In the genomic region with DNA sequence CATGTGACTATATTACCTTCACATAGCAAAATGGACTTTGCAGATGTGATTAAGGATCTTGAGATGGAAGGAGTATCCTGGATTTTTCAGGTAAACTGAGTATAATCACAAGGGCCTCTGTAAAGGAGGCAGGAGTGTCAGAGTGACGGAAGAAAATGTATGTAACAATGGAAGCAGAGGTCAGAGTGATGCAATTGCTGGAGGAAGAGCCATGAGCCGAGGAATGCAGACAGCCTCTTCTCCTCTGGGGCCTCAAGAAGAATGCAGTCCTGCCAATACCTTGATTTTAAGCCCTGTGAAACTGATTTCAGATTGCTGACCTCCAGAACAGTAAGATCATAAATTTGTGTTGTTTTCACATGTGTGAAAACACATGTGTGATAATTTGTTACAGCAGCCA, we compare ENCODE assay signal across 12 cellular contexts. TPM values are rescaled to one million over a fixed set of nuclear protein-coding genes. Genes with fewer than 3 reads are reported as not detected.
DNase-seq lines count a peak whose midpoint lies in the region; ATAC-seq, FAIRE-seq and TF ChIP-seq lines count a peak whose summit lies in the region.
"Had no signal": no experiment of that assay in that cellular context is flagged by ENCODE, and none has a peak within 500 bp of the region (broad histone marks: within the 10 kb centered on the region; RNA-seq: fewer than 3 reads in every experiment).

No MANE protein-coding gene starts in this region.

- intact Hi-C loops in HepG2 (cut with micrococcal nuclease; ENCODE audit: unreplicated experiment) (no loop called here), testis (cut with DNase I; ENCODE audit: low total_unique reads) (no loop called here)

- ATAC-seq in HepG2: no peak
- ATAC-seq in HG03196 (IDR thresholded peaks at IDR 0.05; ENCODE audit: unreplicated experiment): no peak
- ATAC-seq: esophagus mucosa had no signal

- no peak overlapping the region for H3K4me2 ChIP-seq in HepG2 (ENCODE audit: low read depth, low read length)

- in situ Hi-C loops in HepG2 (cut with HindIII; ENCODE audit: extremely low pct_ligation_motif_present, low pct_unique_long_range_greater_than_20kb): no loop called here

- H3K4me3 Mint-ChIP-seq in activated naive CD4-positive, alpha-beta T cell treated with anti-CD3 and anti-CD28 coated beads, Interleukin-2, amount 10 ng/mL, durations not matched to agents 7 days and 5 days: no peak overlapping the region
- H3K4me3 Mint-ChIP-seq in activated naive CD8-positive, alpha-beta T cell treated with anti-CD3 and anti-CD28 coated beads for 36 hours: no peak overlapping the region
- H3K4me3 Mint-ChIP-seq: nephron had no signal

- H3K4me3 ChIP-seq in HepG2 (replicated peaks in 1 of 3; ENCODE audit: insufficient read depth in 1 of 3, low read depth in 2 of 3, low read length in 3 of 3) (no peak overlapping the region), testis (no peak overlapping the region), coronary artery (no peak overlapping the region)
- H3K4me3 ChIP-seq: SK-N-MC had no signal

- no peak overlapping the region for H2AFZ ChIP-seq in HepG2 (ENCODE audit: low read length)

- H3K36me3 ChIP-seq in HepG2 (replicated peaks in 1 of 2; ENCODE audit: control insufficient read depth in 1 of 2, insufficient read depth in 2 of 2, low read length in 2 of 2) (no peaks in the 10 kb centered on the region; a peak in 1 of 5 replicates), testis (ENCODE audit: low read depth, missing control alignments) (no peaks in the 10 kb centered on the region)

- DNase-seq in activated naive CD4-positive, alpha-beta T cell treated with anti-CD3 and anti-CD28 coated beads, Interleukin-2, amount 10 ng/mL, durations not matched to agents 7 days and 5 days: no peak
- no peak for DNase-seq in activated naive CD4-positive, alpha-beta T cell treated with anti-CD3 and anti-CD28 coated beads, Interleukin-2, amount 50 U/mL, for 16 hours
- no peak for DNase-seq in activated naive CD8-positive, alpha-beta T cell treated with anti-CD3 and anti-CD28 coated beads for 36 hours
- no peak for DNase-seq in HepG2 (ENCODE audit: low spot score)
- DNase-seq in testis: no peak
- DNase-seq in NCI-H345 (lab: John Stamatoyannopoulos, UW): no peak
- DNase-seq in coronary artery (ENCODE audit: low spot score): no peak
- DNase-seq: NCI-H187 treated with DMSO at 0.1 percent for 48 hours had no signal

- peaks cover 74% of the 10 kb centered on the region for H3K36me3 Mint-ChIP-seq in activated naive CD4-positive, alpha-beta T cell treated with anti-CD3 and anti-CD28 coated beads, Interleukin-2, amount 10 ng/mL, durations not matched to agents 7 days and 5 days
- H3K36me3 Mint-ChIP-seq in activated naive CD8-positive, alpha-beta T cell treated with anti-CD3 and anti-CD28 coated beads for 36 hours: peaks cover 52% of the 10 kb centered on the region

- POLR2A ChIA-PET in HepG2 (lab: Yijun Ruan, JAX): interaction anchor here (0.6 to 4.3 kb wide), 3 partner anchors 17 to 27 kb away, joined by 3 to 20 read pairs (median 8); a partner anchor contains a TSS

- BruUV-seq in HepG2 (replicated peaks; lab: Mats Ljungman, UMichigan): no TSS peak

- peak overlapping the region; percentile 76 for H3K27ac Mint-ChIP-seq in activated naive CD4-positive, alpha-beta T cell treated with anti-CD3 and anti-CD28 coated beads, Interleukin-2, amount 10 ng/mL, durations not matched to agents 7 days and 5 days
- H3K27ac Mint-ChIP-seq in activated naive CD8-positive, alpha-beta T cell treated with anti-CD3 and anti-CD28 coated beads for 36 hours: peak overlapping the region; percentile 99
- H3K27ac Mint-ChIP-seq: nephron had no signal

- WGBS in HepG2 (ENCODE audit: low lambda C conversion rate): 37% methylated on average over 2 of the region's 2 CpGs
- 74 to 76% methylated on average over 2 of the region's 2 CpGs for WGBS in testis, 2 donors

- TF ChIP-seq EP300 in HepG2 (IDR thresholded peaks at IDR 0.05; ENCODE audit: low read depth in 2 of 2, low read length in 2 of 2) (no peak), HepG2 (CRISPR knock-in tag; IDR thresholded peaks at IDR 0.05; ENCODE audit: borderline replicate concordance) (no peak)

- TF ChIP-seq POLR2A in HepG2 (IDR thresholded peaks at IDR 0.05; ENCODE audit: insufficient read depth in 1 of 2, low read depth in 2 of 2, low read length in 2 of 2) (no peak), testis (IDR thresholded peaks at IDR 0.05) (no peak)

- no peaks in the 10 kb centered on the region for H3K27me3 Mint-ChIP-seq in activated naive CD4-positive, alpha-beta T cell treated with anti-CD3 and anti-CD28 coated beads, Interleukin-2, amount 10 ng/mL, durations not matched to agents 7 days and 5 days
- H3K27me3 Mint-ChIP-seq in activated naive CD8-positive, alpha-beta T cell treated with anti-CD3 and anti-CD28 coated beads for 36 hours: no peaks in the 10 kb centered on the region

- peaks cover 81% of the 10 kb centered on the region for H3K4me1 ChIP-seq in HepG2 (ENCODE audit: insufficient read depth, low read length)
- H3K4me1 ChIP-seq in testis: peaks cover 6% of the 10 kb centered on the region

- no peaks in the 10 kb centered on the region for H3K9me3 Mint-ChIP-seq in activated naive CD4-positive, alpha-beta T cell treated with anti-CD3 and anti-CD28 coated beads, Interleukin-2, amount 10 ng/mL, durations not matched to agents 7 days and 5 days
- no peaks in the 10 kb centered on the region for H3K9me3 Mint-ChIP-seq in activated naive CD8-positive, alpha-beta T cell treated with anti-CD3 and anti-CD28 coated beads for 36 hours
- H3K9me3 Mint-ChIP-seq: nephron had no signal

- H3K79me2 ChIP-seq in HepG2 (ENCODE audit: insufficient read depth, low read length): no peaks in the 10 kb centered on the region

- H3K4me1 Mint-ChIP-seq in activated naive CD4-positive, alpha-beta T cell treated with anti-CD3 and anti-CD28 coated beads, Interleukin-2, amount 10 ng/mL, durations not matched to agents 7 days and 5 days: peaks cover 91% of the 10 kb centered on the region
- H3K4me1 Mint-ChIP-seq in activated naive CD8-positive, alpha-beta T cell treated with anti-CD3 and anti-CD28 coated beads for 36 hours: peaks cover 64% of the 10 kb centered on the region
- H3K4me1 Mint-ChIP-seq: nephron had no signal

- no peaks in the 10 kb centered on the region for H4K20me1 ChIP-seq in HepG2 (ENCODE audit: insufficient read depth, low read length)

- H3K9me3 ChIP-seq in HepG2 (ENCODE audit: low read length) (no peaks in the 10 kb centered on the region), testis (no peaks in the 10 kb centered on the region)

- TF ChIP-seq CTCF in HepG2 (CRISPR knock-in tag; IDR thresholded peaks at IDR 0.05): no peak
- TF ChIP-seq CTCF in testis (IDR thresholded peaks at IDR 0.05): no peak
- TF ChIP-seq CTCF in coronary artery (IDR thresholded peaks at IDR 0.05): no peak

- FAIRE-seq in HepG2 (lab: Jason Lieb, UNC): no peak

- no peak overlapping the region for H3K9ac ChIP-seq in HepG2 (ENCODE audit: insufficient read depth, low read depth, low read length)

- CTCF ChIA-PET in activated naive CD4-positive, alpha-beta T cell treated with anti-CD3 and anti-CD28 coated beads, Interleukin-2, amount 10 ng/mL, durations not matched to agents 7 days and 5 days (lab: Charles Lee): interaction anchor here (2.2 to 21.4 kb wide), 2 partner anchors 12 to 24 kb away, joined by 6 to 753 read pairs; a partner anchor contains a TSS
- CTCF ChIA-PET in HepG2 (lab: Yijun Ruan, JAX; ENCODE audit: low intra/inter-chr PET ratio, low total read pairs): interaction anchor here (1.5 kb wide), 1 partner anchor 29 kb away, joined by 3 read pairs; no protein-coding TSS in a partner anchor

- no peak for TF ChIP-seq RAD21 in HepG2 (CRISPR knock-in tag; IDR thresholded peaks at IDR 0.05)

- no peaks in the 10 kb centered on the region for H3K27me3 ChIP-seq in HepG2 (ENCODE audit: control insufficient read depth in 1 of 2, insufficient read depth in 2 of 2, low read length in 2 of 2)
- no peaks in the 10 kb centered on the region for H3K27me3 ChIP-seq in testis

- H3K27ac ChIP-seq in HepG2 (ENCODE audit: extremely low read length, insufficient read depth, low read length) (peak overlapping the region; percentile 20), testis (peak overlapping the region; percentile 46 to 48), coronary artery (no peak overlapping the region)
- H3K27ac ChIP-seq: SK-N-MC had no signal

RNA-seq across cellular contexts. Expression of a gene that starts 15.1 kb away (rescaled TPM):
- 10 to 100 TPM; 59.8 to 64.7 TPM for total RNA-seq in activated naive CD8-positive, alpha-beta T cell treated with anti-CD3 and anti-CD28 coated beads for 36 hours
- total RNA-seq in HepG2 (2016; rRNA removed; fragmentation: Illumina TruSeq; extraction: Trizol) (6.3 and 9.8 TPM in 2 replicates), testis (10 to 100 TPM; 12.8 to 13.1 TPM)
- 3.3 and 3.8 TPM in 2 replicates for total RNA-seq in HepG2 (2016; cell fraction: cytosol; rRNA removed; fragmentation: Illumina TruSeq; extraction: Trizol; ENCODE audit: low read depth)
- total RNA-seq in HepG2 (2016; cell fraction: insoluble cytoplasmic fraction; rRNA removed; fragmentation: Illumina TruSeq; extraction: Trizol): 4.7 and 8.7 TPM in 2 replicates
- total RNA-seq in HepG2 (2016; cell fraction: membrane; rRNA removed; fragmentation: Illumina TruSeq; extraction: Trizol): 6.7 and 7.4 TPM in 2 replicates
- 10.1 and 13.3 TPM in 2 replicates for total RNA-seq in HepG2 (2016; cell fraction: nucleus; rRNA removed; fragmentation: Illumina TruSeq; extraction: Trizol)
- polyA plus RNA-seq in HepG2 (2011; rRNA removed) (12.6 and 16.2 TPM in 2 replicates), testis (ENCODE audit: insufficient read depth, low read depth, low replicate concordance) (25.7 TPM)
- 6.7 and 8.8 TPM in 2 replicates for polyA plus RNA-seq in HepG2 (2011; cell fraction: cytosol; rRNA removed)
- 54.5 and 63.4 TPM in 2 replicates for polyA plus RNA-seq in HepG2 (2011; cell fraction: nucleus; rRNA removed)
- polyA plus RNA-seq in HepG2 (2012): 7.1 and 8.2 TPM in 2 replicates
- polyA plus RNA-seq in HepG2 (2016; cell fraction: cytosol; fragmentation: Illumina TruSeq; extraction: Trizol; ENCODE audit: low read depth): 4.2 and 5.6 TPM in 2 replicates
- 3.7 and 6.3 TPM in 2 replicates for polyA plus RNA-seq in HepG2 (2016; cell fraction: insoluble cytoplasmic fraction; fragmentation: Illumina TruSeq; extraction: Trizol; ENCODE audit: low read depth)
- polyA plus RNA-seq in HepG2 (2016; cell fraction: membrane; fragmentation: Illumina TruSeq; extraction: Trizol; ENCODE audit: low read depth): 4.9 TPM in 2 replicates
- 20.5 and 21.1 TPM in 2 replicates for polyA plus RNA-seq in HepG2 (2016; cell fraction: nucleus; fragmentation: Illumina TruSeq; extraction: Trizol; ENCODE audit: insufficient read depth, low read depth)
- polyA minus RNA-seq in HepG2 (2011; rRNA and poly(A)+ RNA removed; ENCODE audit: low replicate concordance): 15.2 and 19.7 TPM in 2 replicates
- polyA minus RNA-seq in HepG2 (2011; cell fraction: cytosol; rRNA and poly(A)+ RNA removed): 2.2 and 4.5 TPM in 2 replicates
- polyA minus RNA-seq in HepG2 (2011; cell fraction: nucleus; rRNA and poly(A)+ RNA removed): 25.0 and 25.6 TPM in 2 replicates

RNA-seq across cellular contexts. Expression of a gene that starts 16.8 kb away (rescaled TPM):
- 10 to 100 TPM; 15.9 to 17.1 TPM for total RNA-seq in activated naive CD8-positive, alpha-beta T cell treated with anti-CD3 and anti-CD28 coated beads for 36 hours
- 1.2 and 1.6 TPM in 2 replicates for total RNA-seq in HepG2 (2016; rRNA removed; fragmentation: Illumina TruSeq; extraction: Trizol)
- 1.2 and 1.5 TPM in 2 replicates for total RNA-seq in HepG2 (2016; cell fraction: cytosol; rRNA removed; fragmentation: Illumina TruSeq; extraction: Trizol; ENCODE audit: low read depth)
- 0.88 and 1.5 TPM in 2 replicates for total RNA-seq in HepG2 (2016; cell fraction: insoluble cytoplasmic fraction; rRNA removed; fragmentation: Illumina TruSeq; extraction: Trizol)
- total RNA-seq in HepG2 (2016; cell fraction: membrane; rRNA removed; fragmentation: Illumina TruSeq; extraction: Trizol): 2.2 and 3.1 TPM in 2 replicates
- 0.97 and 1.1 TPM in 2 replicates for total RNA-seq in HepG2 (2016; cell fraction: nucleus; rRNA removed; fragmentation: Illumina TruSeq; extraction: Trizol)
- 4.6 and 4.8 TPM in 2 replicates for polyA plus RNA-seq in HepG2 (2011; rRNA removed)
- 3.8 and 4.2 TPM in 2 replicates for polyA plus RNA-seq in HepG2 (2011; cell fraction: cytosol; rRNA removed)
- 8.1 and 8.7 TPM in 2 replicates for polyA plus RNA-seq in HepG2 (2011; cell fraction: nucleus; rRNA removed)
- 1.7 and 1.8 TPM in 2 replicates for polyA plus RNA-seq in HepG2 (2012)
- 1.5 and 1.8 TPM in 2 replicates for polyA plus RNA-seq in HepG2 (2016; cell fraction: cytosol; fragmentation: Illumina TruSeq; extraction: Trizol; ENCODE audit: low read depth)
- 0.85 and 1.2 TPM in 2 replicates for polyA plus RNA-seq in HepG2 (2016; cell fraction: insoluble cytoplasmic fraction; fragmentation: Illumina TruSeq; extraction: Trizol; ENCODE audit: low read depth)
- polyA plus RNA-seq in HepG2 (2016; cell fraction: membrane; fragmentation: Illumina TruSeq; extraction: Trizol; ENCODE audit: low read depth): 2.3 and 2.4 TPM in 2 replicates
- polyA plus RNA-seq in HepG2 (2016; cell fraction: nucleus; fragmentation: Illumina TruSeq; extraction: Trizol; ENCODE audit: insufficient read depth, low read depth): 1.6 and 2.3 TPM in 2 replicates
- 6.2 and 6.4 TPM in 2 replicates for polyA minus RNA-seq in HepG2 (2011; rRNA and poly(A)+ RNA removed; ENCODE audit: low replicate concordance)
- polyA minus RNA-seq in HepG2 (2011; cell fraction: cytosol; rRNA and poly(A)+ RNA removed): 1.5 and 2.3 TPM in 2 replicates
- 1.8 and 3.5 TPM in 2 replicates for polyA minus RNA-seq in HepG2 (2011; cell fraction: nucleus; rRNA and poly(A)+ RNA removed)
- total RNA-seq in testis: 10 to 100 TPM; 21.0 to 28.8 TPM
- 14.9 TPM for polyA plus RNA-seq in testis (ENCODE audit: insufficient read depth, low read depth, low replicate concordance)

RNA-seq across cellular contexts. Expression of a gene that starts 27.2 kb away (rescaled TPM):
- total RNA-seq in activated naive CD8-positive, alpha-beta T cell treated with anti-CD3 and anti-CD28 coated beads for 36 hours: 100 to 1,000 TPM; 192 to 193 TPM
- total RNA-seq in HepG2 (2016; rRNA removed; fragmentation: Illumina TruSeq; extraction: Trizol) (0.73 and 0.91 TPM in 2 replicates), testis (1 to 10 TPM; 1.3 to 3.7 TPM)
- total RNA-seq in HepG2 (2016; cell fraction: cytosol; rRNA removed; fragmentation: Illumina TruSeq; extraction: Trizol; ENCODE audit: low read depth): 0.20 and 0.44 TPM in 2 replicates
- 0.82 and 1.2 TPM in 2 replicates for total RNA-seq in HepG2 (2016; cell fraction: insoluble cytoplasmic fraction; rRNA removed; fragmentation: Illumina TruSeq; extraction: Trizol)
- 1.2 and 1.4 TPM in 2 replicates for total RNA-seq in HepG2 (2016; cell fraction: membrane; rRNA removed; fragmentation: Illumina TruSeq; extraction: Trizol)
- total RNA-seq in HepG2 (2016; cell fraction: nucleus; rRNA removed; fragmentation: Illumina TruSeq; extraction: Trizol): 0.81 and 0.85 TPM in 2 replicates
- polyA plus RNA-seq in HepG2 (2011; rRNA removed) (1.5 and 2.8 TPM in 2 replicates), testis (ENCODE audit: insufficient read depth, low read depth, low replicate concordance) (5.8 TPM)
- 1.5 and 1.7 TPM in 2 replicates for polyA plus RNA-seq in HepG2 (2011; cell fraction: cytosol; rRNA removed)
- polyA plus RNA-seq in HepG2 (2011; cell fraction: nucleus; rRNA removed): 4.4 and 7.4 TPM in 2 replicates
- 2.1 and 2.9 TPM in 2 replicates for polyA plus RNA-seq in HepG2 (2012)
- polyA plus RNA-seq in HepG2 (2016; cell fraction: cytosol; fragmentation: Illumina TruSeq; extraction: Trizol; ENCODE audit: low read depth): 0.21 and 0.27 TPM in 2 replicates
- 1.9 and 2.2 TPM in 2 replicates for polyA plus RNA-seq in HepG2 (2016; cell fraction: insoluble cytoplasmic fraction; fragmentation: Illumina TruSeq; extraction: Trizol; ENCODE audit: low read depth)
- 0.84 and 1.0 TPM in 2 replicates for polyA plus RNA-seq in HepG2 (2016; cell fraction: membrane; fragmentation: Illumina TruSeq; extraction: Trizol; ENCODE audit: low read depth)
- polyA plus RNA-seq in HepG2 (2016; cell fraction: nucleus; fragmentation: Illumina TruSeq; extraction: Trizol; ENCODE audit: insufficient read depth, low read depth): 1.9 and 3.2 TPM in 2 replicates
- 1.9 and 6.3 TPM in 2 replicates for polyA minus RNA-seq in HepG2 (2011; rRNA and poly(A)+ RNA removed; ENCODE audit: low replicate concordance)
- polyA minus RNA-seq in HepG2 (2011; cell fraction: cytosol; rRNA and poly(A)+ RNA removed): 1.6 and 2.8 TPM in 2 replicates
- polyA minus RNA-seq in HepG2 (2011; cell fraction: nucleus; rRNA and poly(A)+ RNA removed): 2.6 and 4.6 TPM in 2 replicates

RNA-seq across cellular contexts. Expression of a gene that starts 32.6 kb away (rescaled TPM):
- 100 to 1,000 TPM; 166 to 171 TPM for total RNA-seq in activated naive CD8-positive, alpha-beta T cell treated with anti-CD3 and anti-CD28 coated beads for 36 hours
- 41.2 and 48.5 TPM in 2 replicates for total RNA-seq in HepG2 (2016; rRNA removed; fragmentation: Illumina TruSeq; extraction: Trizol)
- total RNA-seq in HepG2 (2016; cell fraction: cytosol; rRNA removed; fragmentation: Illumina TruSeq; extraction: Trizol; ENCODE audit: low read depth): 18.9 and 21.3 TPM in 2 replicates
- 40.5 and 43.9 TPM in 2 replicates for total RNA-seq in HepG2 (2016; cell fraction: insoluble cytoplasmic fraction; rRNA removed; fragmentation: Illumina TruSeq; extraction: Trizol)
- 51.7 and 60.5 TPM in 2 replicates for total RNA-seq in HepG2 (2016; cell fraction: membrane; rRNA removed; fragmentation: Illumina TruSeq; extraction: Trizol)
- 21.2 and 24.7 TPM in 2 replicates for total RNA-seq in HepG2 (2016; cell fraction: nucleus; rRNA removed; fragmentation: Illumina TruSeq; extraction: Trizol)
- polyA plus RNA-seq in HepG2 (2011; rRNA removed): 39.9 and 46.2 TPM in 2 replicates
- polyA plus RNA-seq in HepG2 (2011; cell fraction: cytosol; rRNA removed): 40.2 and 41.3 TPM in 2 replicates
- 23.0 and 28.1 TPM in 2 replicates for polyA plus RNA-seq in HepG2 (2011; cell fraction: nucleus; rRNA removed)
- 21.8 and 22.2 TPM in 2 replicates for polyA plus RNA-seq in HepG2 (2012)
- polyA plus RNA-seq in HepG2 (2016; cell fraction: cytosol; fragmentation: Illumina TruSeq; extraction: Trizol; ENCODE audit: low read depth): 23.5 and 31.3 TPM in 2 replicates
- 53.8 and 56.3 TPM in 2 replicates for polyA plus RNA-seq in HepG2 (2016; cell fraction: insoluble cytoplasmic fraction; fragmentation: Illumina TruSeq; extraction: Trizol; ENCODE audit: low read depth)
- polyA plus RNA-seq in HepG2 (2016; cell fraction: membrane; fragmentation: Illumina TruSeq; extraction: Trizol; ENCODE audit: low read depth): 50.2 and 54.3 TPM in 2 replicates
- polyA plus RNA-seq in HepG2 (2016; cell fraction: nucleus; fragmentation: Illumina TruSeq; extraction: Trizol; ENCODE audit: insufficient read depth, low read depth): 31.0 and 31.6 TPM in 2 replicates
- polyA minus RNA-seq in HepG2 (2011; rRNA and poly(A)+ RNA removed; ENCODE audit: low replicate concordance): 48.5 and 89.7 TPM in 2 replicates
- polyA minus RNA-seq in HepG2 (2011; cell fraction: cytosol; rRNA and poly(A)+ RNA removed): 15.7 and 16.5 TPM in 2 replicates
- 13.4 and 16.9 TPM in 2 replicates for polyA minus RNA-seq in HepG2 (2011; cell fraction: nucleus; rRNA and poly(A)+ RNA removed)
- 10 to 100 TPM; 19.1 to 27.1 TPM for total RNA-seq in testis
- polyA plus RNA-seq in testis (ENCODE audit: insufficient read depth, low read depth, low replicate concordance): 21.4 TPM

Comparison
In these comparisons a context has a peak if more than half of its experiments do, and no peak if none do; other contexts are left out.
1. H3K27ac ChIP-seq: peak in HepG2 (single experiment) and testis (2 of 2); none in coronary artery (0 of 2).
2. RNA of a gene that starts 27.2 kb away (total RNA-seq): 192 to 193 TPM in activated naive CD8-positive, alpha-beta T cell treated with anti-CD3 and anti-CD28 coated beads for 36 hours; 1.3 to 3.7 TPM in testis and 0.20 to 1.4 TPM in HepG2; every median in the first group is over 10 times any median in the second.